Comparison of ENCODE assay signal across 8 cellular contexts in genomic region chr6:797479-798077, GRCh38.
DNase-seq lines count a peak whose midpoint lies in the region; ATAC-seq and TF ChIP-seq lines count a peak whose summit lies in the region.

No MANE protein-coding gene starts in this region.

- TF ChIP-seq CTCF in vagina (IDR thresholded peaks at IDR 0.05) = peak; percentile 74 to 81 (median 75)

- no peak for TF ChIP-seq POLR2A in vagina (IDR thresholded peaks at IDR 0.05)

- H3K4me1 Mint-ChIP-seq in effector memory CD8-positive, alpha-beta T cell (ENCODE audit: low read depth in 2 of 2) = peaks cover 0 to 4% of the 10 kb centered on the region in 2 donors

- H3K36me3 Mint-ChIP-seq in effector memory CD8-positive, alpha-beta T cell (ENCODE audit: insufficient read depth) = no peaks in the 10 kb centered on the region

- DNase-seq in NCI-H1436 (lab: John Stamatoyannopoulos, UW) (peak; percentile 14), NCI-H1436 treated with DMSO at 0.1 percent for 48 hours (lab: John Stamatoyannopoulos, UW) (no peak), LoVo (ENCODE audit: low spot score) (peak; percentile 67), SW480 (ENCODE audit: low spot score) (peak; percentile 62), middle frontal gyrus (ENCODE audit: extremely low spot score, low spot score) (peak; percentile 36), vagina (ENCODE audit: extremely low spot score in 2 of 2) (peak in 1 of 2 donors; percentile 32)
- DNase-seq in effector memory CD8-positive, alpha-beta T cell = peak; percentile 6 to 12 (median 7)

- H3K27me3 ChIP-seq in vagina = no peaks in the 10 kb centered on the region

- no peak overlapping the region for H3K27ac ChIP-seq in vagina

- H3K36me3 ChIP-seq in vagina = no peaks in the 10 kb centered on the region

- H3K27ac Mint-ChIP-seq in effector memory CD8-positive, alpha-beta T cell = no peak overlapping the region

- no peaks in the 10 kb centered on the region for H3K9me3 ChIP-seq in vagina

- H3K27me3 Mint-ChIP-seq in effector memory CD8-positive, alpha-beta T cell = peaks cover 58% of the 10 kb centered on the region in 2 donors

- no peak overlapping the region for H3K4me3 ChIP-seq in vagina

- no peak overlapping the region for H3K4me3 Mint-ChIP-seq in effector memory CD8-positive, alpha-beta T cell

- no peaks in the 10 kb centered on the region for H3K4me1 ChIP-seq in vagina

- no peak for ATAC-seq in effector memory CD8-positive, alpha-beta T cell (replicated peaks)
- no peak for ATAC-seq in GM21526 (IDR thresholded peaks at IDR 0.05; ENCODE audit: low FRiP score, unreplicated experiment)

- H3K9me3 Mint-ChIP-seq in effector memory CD8-positive, alpha-beta T cell = no peaks in the 10 kb centered on the region

- intact Hi-C loops in vagina (cut with DNase I) = no loop called here
